Comparison of ENCODE assay signal across 24 cellular contexts in genomic region chr10:29438271-29438670, GRCh38.
DNase-seq lines count a peak whose midpoint lies in the region; ATAC-seq, FAIRE-seq and TF ChIP-seq lines count a peak whose summit lies in the region.
"Had no signal": no experiment of that assay in that cellular context is flagged by ENCODE, and none has a peak within 500 bp of the region (broad histone marks: within the 10 kb centered on the region; RNA-seq: fewer than 3 reads in every experiment).

No MANE protein-coding gene starts in this region.

- H2AK9ac ChIP-seq in IMR-90 (replicated peaks; ENCODE audit: low read depth, low read length, poor library complexity) = no peak overlapping the region

- BruUV-seq in IMR-90 (replicated peaks; lab: Mats Ljungman, UMichigan) = no TSS peak

- H3K9ac ChIP-seq in ES-I3 (ENCODE audit: low read depth, low read length) (peak overlapping the region; percentile 30), IMR-90 (ENCODE audit: low read depth, low read length) (no peak overlapping the region), neural progenitor cell (no peak overlapping the region)

- no peak overlapping the region for H2AK5ac ChIP-seq in IMR-90 (ENCODE audit: low read depth, low read length)

- CTCF ChIA-PET in IMR-90 (lab: Yijun Ruan, JAX) = no interaction called here

- H3K4ac ChIP-seq in IMR-90 (ENCODE audit: low read depth, low read length) = no peak overlapping the region

- H3K27ac ChIP-seq in IMR-90 (ENCODE audit: insufficient read depth, low read length) (no peak overlapping the region), neural progenitor cell (no peak overlapping the region)
- H3K27ac ChIP-seq: gastrocnemius medialis, right atrium auricular region, tibial nerve, WERI-Rb-1 had no signal

- H3K4me2 ChIP-seq in IMR-90 (ENCODE audit: low read depth, low read length) = no peak overlapping the region
- no peak overlapping the region for H3K4me2 ChIP-seq in neural progenitor cell

- no peak overlapping the region for H2BK20ac ChIP-seq in IMR-90 (ENCODE audit: low read depth, low read length)

- H3K4me3 ChIP-seq in IMR-90 (ENCODE audit: insufficient read depth, low read depth, low read length) (no peak overlapping the region), neural progenitor cell (no peak overlapping the region)
- H3K4me3 ChIP-seq: gastrocnemius medialis, K562, right atrium auricular region, tibial nerve had no signal

- peaks cover 20% of the 10 kb centered on the region; the same call in 1 of the 2 replicates for H4K20me1 ChIP-seq in IMR-90 (ENCODE audit: insufficient read depth, low read length)
- no peaks in the 10 kb centered on the region for H4K20me1 ChIP-seq in neural progenitor cell (ENCODE audit: low read depth)

- no peak overlapping the region for H2BK15ac ChIP-seq in IMR-90 (ENCODE audit: low read depth, low read length)

- H3K23ac ChIP-seq in IMR-90 (ENCODE audit: low read depth, low read length) = no peak overlapping the region

- no peak overlapping the region for H4K8ac ChIP-seq in IMR-90 (ENCODE audit: low read depth in 2 of 2, low read length in 2 of 2)

- POLR2A ChIA-PET in IMR-90 (lab: Charles Lee; ENCODE audit: unreplicated experiment) = no interaction called here

- H3K27me3 ChIP-seq in IMR-90 (ENCODE audit: control insufficient read depth, insufficient read depth, low read length) (no peaks in the 10 kb centered on the region), neural progenitor cell (no peaks in the 10 kb centered on the region)
- H3K27me3 ChIP-seq: gastrocnemius medialis, right atrium auricular region, tibial nerve had no signal

- WGBS in IMR-90 (ENCODE audit: extremely low coverage in 2 of 2, insufficient read length in 1 of 2), 2 experiments = no CpG with 5 or more reads among the region's 9 CpGs

- H3K36me3 ChIP-seq in ES-I3 (ENCODE audit: insufficient read depth, low read length) = no peaks in the 10 kb centered on the region
- H3K36me3 ChIP-seq in IMR-90 (ENCODE audit: control insufficient read depth, insufficient read depth, low read length) = no peaks in the 10 kb centered on the region; the same call in 1 of the 2 replicates
- no peaks in the 10 kb centered on the region for H3K36me3 ChIP-seq in neural progenitor cell
- H3K36me3 ChIP-seq: gastrocnemius medialis, right atrium auricular region, WERI-Rb-1 had no signal

- no peak overlapping the region for H4K5ac ChIP-seq in IMR-90 (ENCODE audit: low read depth, low read length)

- H2BK120ac ChIP-seq in IMR-90 (ENCODE audit: low read depth, low read length) = no peak overlapping the region

- ATAC-seq in IMR-90 (ENCODE audit: low read depth) = no peak
- ATAC-seq: gastrocnemius medialis, K562 had no signal

- peaks cover 4% of the 10 kb centered on the region for H3K36me3 Mint-ChIP-seq in chondrocyte (ENCODE audit: low read depth)
- H3K36me3 Mint-ChIP-seq in neural progenitor cell = no peaks in the 10 kb centered on the region

- H3K27me3 Mint-ChIP-seq in chondrocyte (ENCODE audit: low read depth) (no peaks in the 10 kb centered on the region), neural progenitor cell (ENCODE audit: insufficient read depth, low read depth) (no peaks in the 10 kb centered on the region)
- H3K27me3 Mint-ChIP-seq: activated CD4-positive, alpha-beta T cell treated with anti-CD3 and anti-CD28 coated beads, Interleukin-2, amount 10 ng/mL, durations not matched to agents 24 days and 14 days; activated T-cell treated with anti-CD3 and anti-CD28 coated beads, Interleukin-2, amount 50 U/mL, for 24 hours; central memory CD8-positive, alpha-beta T cell had no signal

- intact Hi-C loops in IMR-90 (cut with micrococcal nuclease) = no loop called here

- no peak for TF ChIP-seq RAD21 in IMR-90 (IDR thresholded peaks at IDR 0.05; ENCODE audit: low read length)

- in situ Hi-C loops in IMR-90 (cut with MboI; ENCODE audit: low sequenced_read_pairs) = no loop called here

- H3K4me1 ChIP-seq in ES-I3 (ENCODE audit: insufficient read depth, low read length) = peaks cover 3% of the 10 kb centered on the region; the same call in 1 of the 2 replicates
- peaks cover 2% of the 10 kb centered on the region; the same call in 1 of the 2 replicates for H3K4me1 ChIP-seq in IMR-90 (ENCODE audit: control insufficient read depth, insufficient read depth, low read length)
- no peaks in the 10 kb centered on the region for H3K4me1 ChIP-seq in neural progenitor cell
- H3K4me1 ChIP-seq: right atrium auricular region, tibial nerve had no signal

- TF ChIP-seq CTCF in IMR-90 (conservative IDR thresholded peaks at IDR 0.05; ENCODE audit: low read depth, low read length) (no peak), chondrocyte (IDR thresholded peaks at IDR 0.05) (no peak), neural progenitor cell (IDR thresholded peaks at IDR 0.05) (no peak)

- H3K4me1 Mint-ChIP-seq in chondrocyte (ENCODE audit: low read depth) (peaks cover 26% of the 10 kb centered on the region), neural progenitor cell (peaks cover 11% of the 10 kb centered on the region)
- H3K4me1 Mint-ChIP-seq: activated CD4-positive, alpha-beta T cell treated with anti-CD3 and anti-CD28 coated beads, Interleukin-2, amount 10 ng/mL, durations not matched to agents 24 days and 14 days had no signal

- no peak for TF ChIP-seq POLR2A in IMR-90 (IDR thresholded peaks at IDR 0.05; ENCODE audit: low read depth, low read length)

- no peak overlapping the region for H3K18ac ChIP-seq in IMR-90 (ENCODE audit: low read depth, low read length)

- DNase-seq in IMR-90 = peak; percentile 4
- DNase-seq in chondrocyte (ENCODE audit: low spot score) = no peak
- peak; percentile 18 for DNase-seq in neural progenitor cell (ENCODE audit: low spot score)
- DNase-seq in HUDEP-2 (lab: John Stamatoyannopoulos, UW; ENCODE audit: unreplicated experiment in 76 of 76) = no peak
- DNase-seq in NCI-H510A treated with DMSO at 0.1 percent for 48 hours (lab: John Stamatoyannopoulos, UW) = no peak
- DNase-seq in GM19239 (ENCODE audit: insufficient read length, low spot score) = no peak
- DNase-seq: activated CD4-positive, alpha-beta T cell treated with anti-CD3 and anti-CD28 coated beads, Interleukin-2, amount 10 ng/mL, durations not matched to agents 24 days and 14 days; activated gamma-delta T cell treated with Interleukin-2 at 50 U/mL for 16 hours; activated T-cell treated with anti-CD3 and anti-CD28 coated beads, Interleukin-2, amount 50 U/mL, for 24 hours; dermis blood vessel endothelial cell; gastrocnemius medialis; hippocampal formation; MM.1S; NCI-H2081 treated with DMSO at 0.1 percent for 48 hours; NCI-H345; NCI-H774; WERI-Rb-1 had no signal

- H3K56ac ChIP-seq in IMR-90 (ENCODE audit: extremely low read depth, insufficient read depth, low read length) = no peak overlapping the region

- H3K9me1 ChIP-seq in IMR-90 (ENCODE audit: insufficient read depth, low read length) = 0 out of 2 replicates have a peak, but pooled peaks cover 3% of the 10 kb centered on the region

- H3K27ac Mint-ChIP-seq in chondrocyte (ENCODE audit: unreplicated experiment) (no peak overlapping the region), neural progenitor cell (no peak overlapping the region)
- H3K27ac Mint-ChIP-seq: activated CD4-positive, alpha-beta T cell treated with anti-CD3 and anti-CD28 coated beads, Interleukin-2, amount 10 ng/mL, durations not matched to agents 24 days and 14 days; activated T-cell treated with anti-CD3 and anti-CD28 coated beads, Interleukin-2, amount 50 U/mL, for 24 hours; T-helper 2 cell treated with Interferon-gamma antibody and Interleukin-4, amounts not matched to agents 5 μg/mL and 100 μg/mL, for 36 hours had no signal

- H2AFZ ChIP-seq in IMR-90 (replicated peaks; ENCODE audit: low read length, poor library complexity) (no peak overlapping the region), neural progenitor cell (replicated peaks) (no peak overlapping the region)

- no peak overlapping the region for H2BK5ac ChIP-seq in IMR-90 (ENCODE audit: low read depth, low read length, poor library complexity, severe bottlenecking)

- H4K91ac ChIP-seq in IMR-90 (ENCODE audit: insufficient read depth, low read depth, low read length) = no peak overlapping the region

- H3K4me3 Mint-ChIP-seq in chondrocyte (ENCODE audit: unreplicated experiment) (peak overlapping the region; percentile 51), neural progenitor cell (no peak overlapping the region)
- H3K4me3 Mint-ChIP-seq: activated CD4-positive, alpha-beta T cell treated with anti-CD3 and anti-CD28 coated beads, Interleukin-2, amount 10 ng/mL, durations not matched to agents 24 days and 14 days; activated T-cell treated with anti-CD3 and anti-CD28 coated beads, Interleukin-2, amount 50 U/mL, for 24 hours; central memory CD8-positive, alpha-beta T cell; T-helper 2 cell treated with Interferon-gamma antibody and Interleukin-4, amounts not matched to agents 5 μg/mL and 100 μg/mL, for 36 hours had no signal

- peaks cover 23 to 53% of the 10 kb centered on the region in 2 experiments for H3K79me1 ChIP-seq in IMR-90 (ENCODE audit: low read depth in 1 of 2, low read length in 2 of 2)

- H3K9me3 ChIP-seq in ES-I3 (ENCODE audit: control insufficient read depth, insufficient read depth, low read length) (peaks cover 2% of the 10 kb centered on the region; the same call in 1 of the 2 replicates), IMR-90 (ENCODE audit: control insufficient read depth, insufficient read depth, low read length) (peaks cover 12% of the 10 kb centered on the region), neural progenitor cell (ENCODE audit: low read depth) (no peaks in the 10 kb centered on the region)
- H3K9me3 ChIP-seq: gastrocnemius medialis had no signal

- no peak overlapping the region for H3K14ac ChIP-seq in IMR-90 (replicated peaks; ENCODE audit: low read depth, low read length)

- H3F3A ChIP-seq in neural progenitor cell (ENCODE audit: low read depth) = no peaks in the 10 kb centered on the region

- peaks cover 4% of the 10 kb centered on the region for H3K9me3 Mint-ChIP-seq in chondrocyte (ENCODE audit: low read depth)
- H3K9me3 Mint-ChIP-seq in neural progenitor cell = peaks cover 4% of the 10 kb centered on the region

- H3K79me2 ChIP-seq in neural progenitor cell (ENCODE audit: low read depth) = no peaks in the 10 kb centered on the region

- no peak for FAIRE-seq in GM19239 (lab: Jason Lieb, UNC)
- FAIRE-seq: GM18507, K562 had no signal

- dilution Hi-C loops in IMR-90 (cut with HindIII; ENCODE audit: low sequenced_read_pairs, unreplicated experiment) = no loop called here

TF ChIP-seq in IMR-90, 13 proteins besides CTCF, POLR2A, EP300 and RAD21:
- TF ChIP-seq NFE2L2 (IDR thresholded peaks at IDR 0.05; ENCODE audit: low read depth, low read length) = no peak
- TF ChIP-seq ELK1 (IDR thresholded peaks at IDR 0.05; ENCODE audit: borderline replicate concordance, low read depth, low read length) = no peak

Comparison
In these comparisons a context has a peak if more than half of its experiments do, and no peak if none do; other contexts are left out.
1. DNase-seq: peak in IMR-90 (single experiment) and neural progenitor cell (single experiment); none in chondrocyte (single experiment), HUDEP-2 (0 of 76), NCI-H510A treated with DMSO at 0.1 percent for 48 hours (single experiment) and GM19239 (single experiment).